ENCODE assay signal across 26 cellular contexts in genomic region chr4:151468715-151469696, GRCh38.
DNase-seq lines count a peak whose midpoint lies in the region; ATAC-seq and TF ChIP-seq lines count a peak whose summit lies in the region.
"Had no signal": no experiment of that assay in that cellular context is flagged by ENCODE, and none has a peak within 500 bp of the region (broad histone marks: within the 10 kb centered on the region; RNA-seq: fewer than 3 reads in every experiment).

No MANE protein-coding gene starts in this region.

- H3K9me3 ChIP-seq in mucosa of descending colon: no peaks in the 10 kb centered on the region
- H3K9me3 ChIP-seq: BLaER1, right atrium auricular region had no signal

- no peak for TF ChIP-seq EP300 in Ishikawa (IDR thresholded peaks at IDR 0.05; ENCODE audit: borderline replicate concordance)

- ATAC-seq in mucosa of descending colon (no peak), HG03159 (IDR thresholded peaks at IDR 0.05; ENCODE audit: unreplicated experiment) (no peak), GM18873 (IDR thresholded peaks at IDR 0.05; ENCODE audit: low FRiP score, unreplicated experiment) (no peak)
- ATAC-seq: T-cell had no signal

- DNase-seq in ACHN: peak; percentile 47
- peak; percentile 49 for DNase-seq in astrocyte of the spinal cord (ENCODE audit: low read depth, low spot score)
- DNase-seq in left kidney (ENCODE audit: low read depth, low spot score): peak; percentile 11
- no peak for DNase-seq in islet precursor cell
- DNase-seq in mucosa of descending colon: no peak
- DNase-seq: activated CD4-positive, alpha-beta T cell treated with anti-CD3 and anti-CD28 coated beads for 1 hour; activated CD8-positive, alpha-beta memory T cell treated with anti-CD3 and anti-CD28 coated beads for 24 hours; activated naive CD4-positive, alpha-beta T cell; activated T-cell treated with anti-CD3 and anti-CD28 coated beads, Interleukin-2, amount 50 U/mL, for 24 hours; amniotic stem cell; Calu3; dorsolateral prefrontal cortex; HCEC 1CT; hippocampal formation; Kasumi-1; naive B cell; NCI-H1048; NCI-H187; NCI-H526 treated with DMSO at 0.1 percent for 48 hours; SHP77; T-cell had no signal

- in situ Hi-C loops in ACHN (cut with HindIII; ENCODE audit: low pct_ligation_motif_present, low pct_unique_long_range_greater_than_20kb, low sequenced_read_pairs) (no loop called here), astrocyte of the spinal cord (cut with HindIII; ENCODE audit: low sequenced_read_pairs) (no loop called here)

- no peak for TF ChIP-seq RAD21 in Ishikawa (IDR thresholded peaks at IDR 0.05; ENCODE audit: low read depth)

- H3K4me3 ChIP-seq in astrocyte of the spinal cord (ENCODE audit: low read depth, low read length) (no peak overlapping the region), mucosa of descending colon (no peak overlapping the region)
- H3K4me3 ChIP-seq: BLaER1, dorsolateral prefrontal cortex, right atrium auricular region had no signal

- intact Hi-C loops in mucosa of descending colon (cut with DNase I, micrococcal nuclease): no loop called here

- H3K4me1 ChIP-seq in mucosa of descending colon (ENCODE audit: low read depth): no peaks in the 10 kb centered on the region
- H3K4me1 ChIP-seq: BLaER1, right atrium auricular region had no signal

- H3K36me3 ChIP-seq in mucosa of descending colon (ENCODE audit: low read depth): no peaks in the 10 kb centered on the region
- H3K36me3 ChIP-seq: BLaER1, right atrium auricular region had no signal

- TF ChIP-seq CTCF in astrocyte of the spinal cord (IDR thresholded peaks at IDR 0.05; ENCODE audit: low read depth, low read length) (no peak), mucosa of descending colon (IDR thresholded peaks at IDR 0.05) (no peak)

TF ChIP-seq in Ishikawa, 13 proteins besides CTCF, POLR2A, EP300 and RAD21:
- TF ChIP-seq NFIC (IDR thresholded peaks at IDR 0.05): no peak
- peak; percentile 65 for TF ChIP-seq TEAD4 (IDR thresholded peaks at IDR 0.05)
- peak; percentile 95 for TF ChIP-seq CEBPB (IDR thresholded peaks at IDR 0.05)
- no peak for TF ChIP-seq TCF12 (IDR thresholded peaks at IDR 0.05; ENCODE audit: low read depth)
- TF ChIP-seq ZBTB7A (IDR thresholded peaks at IDR 0.05; ENCODE audit: low read depth): no peak
- TF ChIP-seq REST (IDR thresholded peaks at IDR 0.05; ENCODE audit: low read depth): no peak
- TF ChIP-seq EGR1 (IDR thresholded peaks at IDR 0.05): no peak
- no peak for TF ChIP-seq CREB1 (IDR thresholded peaks at IDR 0.05; ENCODE audit: low read depth)
- TF ChIP-seq TAF1 (IDR thresholded peaks at IDR 0.05; ENCODE audit: low read depth): no peak
- TF ChIP-seq, protein P1, sequence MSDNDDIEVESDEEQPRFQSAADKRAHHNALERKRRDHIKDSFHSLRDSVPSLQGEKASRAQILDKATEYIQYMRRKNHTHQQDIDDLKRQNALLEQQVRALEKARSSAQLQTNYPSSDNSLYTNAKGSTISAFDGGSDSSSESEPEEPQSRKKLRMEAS (IDR thresholded peaks at IDR 0.05): no peak
- TF ChIP-seq FOXM1 (IDR thresholded peaks at IDR 0.05; ENCODE audit: borderline replicate concordance, low read depth): no peak

Comparison
In these comparisons a context has a peak if more than half of its experiments do, and no peak if none do; other contexts are left out.
1. DNase-seq: peak in ACHN (single experiment), astrocyte of the spinal cord (single experiment) and left kidney (single experiment); none in islet precursor cell (single experiment) and mucosa of descending colon (0 of 3).